21 cellular contexts compared by ENCODE assay signal in the genomic region with DNA sequence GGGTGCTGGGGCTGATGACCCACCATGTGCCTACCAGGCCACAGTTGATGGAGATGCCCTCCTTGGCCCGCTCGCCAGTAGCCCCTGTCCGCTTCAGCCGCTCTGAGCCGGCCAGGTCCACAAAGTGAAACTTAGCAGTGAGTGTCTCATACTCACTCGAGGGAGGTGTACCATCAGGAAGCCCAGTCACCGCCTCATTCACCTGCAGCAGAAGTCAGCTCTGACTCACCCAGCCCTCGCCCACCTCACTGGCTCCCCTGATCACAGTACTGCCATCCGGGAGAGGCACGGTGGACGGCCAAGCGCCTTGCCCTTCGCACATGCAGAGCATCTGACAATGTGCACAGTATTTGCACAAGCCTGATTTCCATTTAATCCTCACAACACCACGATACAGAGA. TPM values are rescaled to one million over a fixed set of nuclear protein-coding genes. Genes with fewer than 3 reads are reported as not detected.
DNase-seq lines count a peak whose midpoint lies in the region; ATAC-seq and TF ChIP-seq lines count a peak whose summit lies in the region.
"Had no signal": no experiment of that assay in that cellular context is flagged by ENCODE, and none has a peak within 500 bp of the region (broad histone marks: within the 10 kb centered on the region; RNA-seq: fewer than 3 reads in every experiment).

No MANE protein-coding gene starts in this region.

- no peaks in the 10 kb centered on the region for H3K79me1 ChIP-seq in trophoblast cell (ENCODE audit: low read length)

- no peak overlapping the region for H3K4me3 Mint-ChIP-seq in activated CD8-positive, alpha-beta memory T cell treated with anti-CD3 and anti-CD28 coated beads, Interleukin-2, amount 10 ng/mL, durations not matched to agents 7 days and 5 days
- no peak overlapping the region for H3K4me3 Mint-ChIP-seq in stimulated activated effector memory CD8-positive, alpha-beta T cell treated with anti-CD3 and anti-CD28 coated beads, Interleukin-12 subunit alpha, Interleukin-12 subunit beta, amount 100 ng/mL, for 72 hours
- H3K4me3 Mint-ChIP-seq: CD8-positive, alpha-beta memory T cell had no signal

- H3K9ac ChIP-seq in trophoblast cell (ENCODE audit: low read length): no peak overlapping the region
- H3K9ac ChIP-seq: KMS-11 had no signal

- no peak overlapping the region for H2BK12ac ChIP-seq in trophoblast cell (ENCODE audit: low read length)

- CTCF ChIA-PET in activated CD8-positive, alpha-beta memory T cell treated with anti-CD3 and anti-CD28 coated beads, Interleukin-2, amount 10 ng/mL, durations not matched to agents 7 days and 5 days (lab: Charles Lee): interaction anchor here (0.9 to 1.6 kb wide), 3 partner anchors 15 to 38 kb away, joined by 3 to 6 read pairs (median 4); no protein-coding TSS in a partner anchor

- no peak overlapping the region for H4K12ac ChIP-seq in trophoblast cell (ENCODE audit: low read depth, low read length)

- TF ChIP-seq CTCF in RWPE2 (IDR thresholded peaks at IDR 0.05; ENCODE audit: poor library complexity, severe bottlenecking) (no peak), epithelial cell of esophagus (IDR thresholded peaks at IDR 0.05; ENCODE audit: insufficient read depth, low read depth, low read length, missing control alignments) (no peak)

- H3K27ac ChIP-seq in RWPE2 (ENCODE audit: poor library complexity, severe bottlenecking) (no peak overlapping the region), trophoblast cell (ENCODE audit: low read depth, low read length) (no peak overlapping the region)
- H3K27ac ChIP-seq: KMS-11, Peyer's patch, SJCRH30 had no signal

- H3K23ac ChIP-seq in trophoblast cell (ENCODE audit: low read length): no peak overlapping the region

- no peak for ATAC-seq in activated CD8-positive, alpha-beta memory T cell treated with anti-CD3 and anti-CD28 coated beads, Interleukin-2, amount 10 ng/mL, durations not matched to agents 7 days and 5 days
- ATAC-seq in RWPE2 (ENCODE audit: low read depth) (peak; percentile 63), GM18867 (IDR thresholded peaks at IDR 0.05; ENCODE audit: unreplicated experiment) (no peak), GM18870 (IDR thresholded peaks at IDR 0.05; ENCODE audit: unreplicated experiment) (no peak)
- ATAC-seq in stimulated activated effector memory CD8-positive, alpha-beta T cell treated with anti-CD3 and anti-CD28 coated beads, Interleukin-12 subunit alpha, Interleukin-12 subunit beta, amount 100 ng/mL, for 72 hours: peak; percentile 58

- no peak overlapping the region for H3K4me2 ChIP-seq in trophoblast cell (ENCODE audit: low read length)
- H3K4me2 ChIP-seq: KMS-11 had no signal

- H2BK120ac ChIP-seq in trophoblast cell (ENCODE audit: insufficient read depth, low read length, poor library complexity): no peak overlapping the region

- no peak overlapping the region for H2AFZ ChIP-seq in trophoblast cell (ENCODE audit: insufficient read depth, low read length, poor library complexity)

- no peak overlapping the region for H4K8ac ChIP-seq in trophoblast cell (ENCODE audit: low read depth, low read length)

- peaks cover 52% of the 10 kb centered on the region for H3K36me3 Mint-ChIP-seq in activated CD8-positive, alpha-beta memory T cell treated with anti-CD3 and anti-CD28 coated beads, Interleukin-2, amount 10 ng/mL, durations not matched to agents 7 days and 5 days
- peaks cover 6% of the 10 kb centered on the region for H3K36me3 Mint-ChIP-seq in stimulated activated effector memory CD8-positive, alpha-beta T cell treated with anti-CD3 and anti-CD28 coated beads, Interleukin-12 subunit alpha, Interleukin-12 subunit beta, amount 100 ng/mL, for 72 hours

- H4K91ac ChIP-seq in trophoblast cell (ENCODE audit: low read depth, low read length): no peak overlapping the region

- no peak overlapping the region for H3K4me3 ChIP-seq in RWPE2 (ENCODE audit: severe bottlenecking)
- H3K4me3 ChIP-seq in epithelial cell of esophagus (ENCODE audit: low read length): no peak overlapping the region
- H3K4me3 ChIP-seq in trophoblast cell (ENCODE audit: low read depth, low read length): no peak overlapping the region
- H3K4me3 ChIP-seq: Peyer's patch, SJCRH30 had no signal

- H3K9me3 Mint-ChIP-seq in activated CD8-positive, alpha-beta memory T cell treated with anti-CD3 and anti-CD28 coated beads, Interleukin-2, amount 10 ng/mL, durations not matched to agents 7 days and 5 days (ENCODE audit: low read depth): no peaks in the 10 kb centered on the region
- no peaks in the 10 kb centered on the region for H3K9me3 Mint-ChIP-seq in stimulated activated effector memory CD8-positive, alpha-beta T cell treated with anti-CD3 and anti-CD28 coated beads, Interleukin-12 subunit alpha, Interleukin-12 subunit beta, amount 100 ng/mL, for 72 hours
- H3K9me3 Mint-ChIP-seq: CD8-positive, alpha-beta memory T cell had no signal

- H3K4ac ChIP-seq in trophoblast cell (ENCODE audit: low read depth, low read length): no peak overlapping the region

- no peaks in the 10 kb centered on the region for H3K27me3 ChIP-seq in RWPE2 (ENCODE audit: insufficient read depth, poor library complexity, severe bottlenecking)
- H3K27me3 ChIP-seq in trophoblast cell (ENCODE audit: insufficient read depth, low read length): no peaks in the 10 kb centered on the region
- H3K27me3 ChIP-seq: Peyer's patch had no signal

- H3K4me1 ChIP-seq in RWPE2 (ENCODE audit: insufficient read depth, poor library complexity, severe bottlenecking) (no peaks in the 10 kb centered on the region), trophoblast cell (ENCODE audit: control insufficient read depth in 1 of 2, insufficient read depth in 2 of 2, low read length in 2 of 2) (peaks cover 0 to 4% of the 10 kb centered on the region in 2 experiments)
- H3K4me1 ChIP-seq: SJCRH30 had no signal

- H2AK5ac ChIP-seq in trophoblast cell (ENCODE audit: low read length): no peak overlapping the region

- no peak for DNase-seq in activated CD8-positive, alpha-beta memory T cell treated with anti-CD3 and anti-CD28 coated beads, Interleukin-2, amount 10 ng/mL, durations not matched to agents 7 days and 5 days
- no peak for DNase-seq in activated CD8-positive, alpha-beta memory T cell treated with anti-CD3 and anti-CD28 coated beads, Interleukin-2, amount 50 U/mL, for 4 hours
- DNase-seq in RWPE2 (ENCODE audit: low spot score): no peak
- peak; percentile 46 for DNase-seq in epithelial cell of esophagus (ENCODE audit: low read depth)
- no peak for DNase-seq in stimulated activated effector memory CD8-positive, alpha-beta T cell treated with anti-CD3 and anti-CD28 coated beads, Interleukin-12 subunit alpha, Interleukin-12 subunit beta, amount 100 ng/mL, for 72 hours (ENCODE audit: low spot score in 2 of 2)
- DNase-seq in trophoblast cell: no peak
- DNase-seq: 8988T; C1 segment of cervical spinal cord; Calu3; CD8-positive, alpha-beta memory T cell; NCI-H1105; NCI-H146; NCI-H2029; NCI-H226; NCI-H510A treated with DMSO at 0.1 percent for 48 hours; NCI-H774; Peyer's patch; SJCRH30 had no signal

- peak overlapping the region; percentile 22 for H3K27ac Mint-ChIP-seq in activated CD8-positive, alpha-beta memory T cell treated with anti-CD3 and anti-CD28 coated beads, Interleukin-2, amount 10 ng/mL, durations not matched to agents 7 days and 5 days
- no peak overlapping the region for H3K27ac Mint-ChIP-seq in stimulated activated effector memory CD8-positive, alpha-beta T cell treated with anti-CD3 and anti-CD28 coated beads, Interleukin-12 subunit alpha, Interleukin-12 subunit beta, amount 100 ng/mL, for 72 hours

- no peaks in the 10 kb centered on the region for H3K79me2 ChIP-seq in trophoblast cell (ENCODE audit: control insufficient read depth, insufficient read depth, low read length, poor library complexity)

- H2BK5ac ChIP-seq in trophoblast cell (ENCODE audit: low read depth, low read length, poor library complexity): no peak overlapping the region

- H3K27me3 Mint-ChIP-seq in activated CD8-positive, alpha-beta memory T cell treated with anti-CD3 and anti-CD28 coated beads, Interleukin-2, amount 10 ng/mL, durations not matched to agents 7 days and 5 days: no peaks in the 10 kb centered on the region
- H3K27me3 Mint-ChIP-seq: CD8-positive, alpha-beta memory T cell had no signal

- no peaks in the 10 kb centered on the region for H3K36me3 ChIP-seq in RWPE2 (ENCODE audit: low read depth)
- no peaks in the 10 kb centered on the region for H3K36me3 ChIP-seq in trophoblast cell (ENCODE audit: control insufficient read depth in 1 of 2, insufficient read depth in 2 of 2, low read length in 2 of 2)
- H3K36me3 ChIP-seq: Peyer's patch, SJCRH30 had no signal

- H3K4me1 Mint-ChIP-seq in activated CD8-positive, alpha-beta memory T cell treated with anti-CD3 and anti-CD28 coated beads, Interleukin-2, amount 10 ng/mL, durations not matched to agents 7 days and 5 days: peaks cover 14% of the 10 kb centered on the region
- H3K4me1 Mint-ChIP-seq in stimulated activated effector memory CD8-positive, alpha-beta T cell treated with anti-CD3 and anti-CD28 coated beads, Interleukin-12 subunit alpha, Interleukin-12 subunit beta, amount 100 ng/mL, for 72 hours: peaks cover 14% of the 10 kb centered on the region

- no peak overlapping the region for H3K18ac ChIP-seq in trophoblast cell (ENCODE audit: low read length)

- no peaks in the 10 kb centered on the region for H3K9me3 ChIP-seq in RWPE2 (ENCODE audit: severe bottlenecking)
- H3K9me3 ChIP-seq in trophoblast cell (ENCODE audit: insufficient read depth, low read depth, low read length): no peaks in the 10 kb centered on the region
- H3K9me3 ChIP-seq: Peyer's patch, SJCRH30 had no signal

- H3K14ac ChIP-seq in trophoblast cell (ENCODE audit: low read length): no peak overlapping the region

- no CpG with 5 or more reads among the region's 14 CpGs for WGBS in trophoblast cell (ENCODE audit: extremely low coverage, insufficient coverage, insufficient read length)

RNA-seq across cellular contexts. Expression of a gene that starts 18.8 kb away (rescaled TPM):
- total RNA-seq in activated CD8-positive, alpha-beta memory T cell treated with anti-CD3 and anti-CD28 coated beads, Interleukin-2, amount 10 ng/mL, durations not matched to agents 7 days and 5 days: 100 to 1,000 TPM; 102 to 155 TPM
- 0.44 and 0.56 TPM in 2 replicates for polyA plus RNA-seq in trophoblast cell (2013)

Comparison
In these comparisons a context has a peak if more than half of its experiments do, and no peak if none do; other contexts are left out.
1. ATAC-seq: peak in RWPE2 (single experiment) and stimulated activated effector memory CD8-positive, alpha-beta T cell treated with anti-CD3 and anti-CD28 coated beads, Interleukin-12 subunit alpha, Interleukin-12 subunit beta, amount 100 ng/mL, for 72 hours (single experiment); none in activated CD8-positive, alpha-beta memory T cell treated with anti-CD3 and anti-CD28 coated beads, Interleukin-2, amount 10 ng/mL, durations not matched to agents 7 days and 5 days (single experiment), GM18867 (single experiment) and GM18870 (single experiment).